ENCODE assay signal across 35 cellular contexts in genomic region chr20:3719046-3719445, GRCh38. TPM values are rescaled to one million over a fixed set of nuclear protein-coding genes. Genes with fewer than 3 reads are reported as not detected.
"Had no signal": no experiment of that assay in that cellular context is flagged by ENCODE, and none has a peak within 500 bp of the region (broad histone marks: within the 10 kb centered on the region; RNA-seq: fewer than 3 reads in every experiment).

No MANE protein-coding gene starts in this region.

- H3K4me2 ChIP-seq: PC-9 had no signal

- DNase-seq: Kasumi-1, KG1, MG63, NCI-H1092, NCI-H1105, NCI-H1417 treated with DMSO at 0.1 percent for 48 hours, NCI-H146, NCI-H1694, NCI-H187, NCI-H1930, NCI-H2029 treated with DMSO at 0.1 percent for 48 hours, NCI-H2081 treated with DMSO at 0.1 percent for 48 hours, NCI-H2107, NCI-H2171, NCI-H226, NCI-H446 treated with DMSO at 0.1 percent for 48 hours, NCI-H510A, NCI-H524, NCI-H526, NCI-H69, NCI-H748 treated with DMSO at 0.1 percent for 48 hours, NCI-H82, PC-9, SHP77, SIG-M5, SJCRH30 had no signal

- H3K27me3 ChIP-seq: MG63, SJCRH30 had no signal

- H3K4me3 ChIP-seq: MG63, PC-9, SJCRH30, SK-N-MC had no signal

- H3K27ac ChIP-seq: PC-9, RWPE1, SJCRH30, SK-N-MC had no signal

- ATAC-seq: Panc1, Right ventricle myocardium inferior, SK-N-SH treated with all-trans-retinoic acid at 6 μM for 48 hours had no signal

- H3K4me1 ChIP-seq: SJCRH30 had no signal

- H3K9me3 ChIP-seq: MG63, SJCRH30 had no signal

- H3K36me3 ChIP-seq: MG63, SJCRH30 had no signal

RNA-seq across cellular contexts. Expression of gene SIGLEC1, which starts 6.6 kb away (rescaled TPM):
- total RNA-seq: M059J, PC-9, RPMI7951, SK-MEL-5 had no signal

RNA-seq across cellular contexts. Expression of gene HSPA12B, which starts 13.4 kb away (rescaled TPM):
- total RNA-seq: OCI-LY7, PC-9, RPMI7951, SJCRH30 had no signal

RNA-seq across cellular contexts. Expression of gene ADAM33, which starts 37.2 kb away (rescaled TPM):
- total RNA-seq: OCI-LY7, PC-9, SJCRH30, SK-MEL-5 had no signal

RNA-seq across cellular contexts. Expression of gene GFRA4, which starts 55.8 kb away (rescaled TPM):
- total RNA-seq: M059J, OCI-LY7, PC-9, Right ventricle myocardium inferior, RPMI7951, SJCRH30, SK-MEL-5 had no signal
